In genomic region chr1:33718166-33718565, GRCh38 we compare ENCODE assay signal across 14 cellular contexts.
DNase-seq lines count a peak whose midpoint lies in the region; TF ChIP-seq lines count a peak whose summit lies in the region.
"Had no signal": no experiment of that assay in that cellular context is flagged by ENCODE, and none has a peak within 500 bp of the region (broad histone marks: within the 10 kb centered on the region; RNA-seq: fewer than 3 reads in every experiment).

No MANE protein-coding gene starts in this region.

- no peak overlapping the region for H2AK5ac ChIP-seq in H9 (ENCODE audit: insufficient read length, low read length)

- H3K23ac ChIP-seq in H9 (ENCODE audit: insufficient read length, low read depth, low read length) = no peak overlapping the region

- H3K9me3 ChIP-seq in H9 (ENCODE audit: control insufficient read depth, low read depth, low read length) (no peaks in the 10 kb centered on the region), endodermal cell (ENCODE audit: control insufficient read depth, low read length) (no peaks in the 10 kb centered on the region), vagina (no peaks in the 10 kb centered on the region)
- H3K9me3 ChIP-seq: BLaER1 had no signal

- no peaks in the 10 kb centered on the region for H3K9me3 Mint-ChIP-seq in H9
- no peaks in the 10 kb centered on the region for H3K9me3 Mint-ChIP-seq in endodermal cell
- no peaks in the 10 kb centered on the region for H3K9me3 Mint-ChIP-seq in activated CD4-positive, alpha-beta memory T cell treated with anti-CD3 and anti-CD28 coated beads for 36 hours
- H3K9me3 Mint-ChIP-seq: CD14-positive monocyte, GM23338 had no signal

- no peak overlapping the region for H2AFZ ChIP-seq in H9 (ENCODE audit: low read length)
- H2AFZ ChIP-seq: GM23338 had no signal

- H3K4me3 ChIP-seq in endodermal cell (ENCODE audit: low read length) (no peak overlapping the region), vagina (no peak overlapping the region)
- H3K4me3 ChIP-seq: BLaER1, GM23338 had no signal

- no peak overlapping the region for H3K14ac ChIP-seq in H9 (ENCODE audit: insufficient read depth, low read length)

- no peak overlapping the region for H3K56ac ChIP-seq in H9 (ENCODE audit: insufficient read length, low read depth, low read length)

- no peak overlapping the region for H3K27ac Mint-ChIP-seq in H9
- H3K27ac Mint-ChIP-seq in endodermal cell = no peak overlapping the region
- no peak overlapping the region for H3K27ac Mint-ChIP-seq in activated CD4-positive, alpha-beta memory T cell treated with anti-CD3 and anti-CD28 coated beads for 36 hours
- H3K27ac Mint-ChIP-seq: CD14-positive monocyte; CD4-positive, alpha-beta memory T cell; GM23338 had no signal

- TF ChIP-seq CTCF in H9 (conservative IDR thresholded peaks at IDR 0.05) (no peak), endodermal cell (conservative IDR thresholded peaks at IDR 0.05) (no peak), vagina (IDR thresholded peaks at IDR 0.05) (no peak)

- POLR2A ChIA-PET in activated CD4-positive, alpha-beta memory T cell treated with anti-CD3 and anti-CD28 coated beads for 36 hours (lab: Charles Lee) = no interaction called here

- H3K36me3 Mint-ChIP-seq in H9 (ENCODE audit: insufficient read depth in 1 of 3, low read depth in 3 of 3) (peaks cover 6 to 11% (median 7%) of the 10 kb centered on the region in 3 experiments; a peak in 5 of 7 replicates), endodermal cell (ENCODE audit: low read depth) (no peaks in the 10 kb centered on the region)
- no peaks in the 10 kb centered on the region for H3K36me3 Mint-ChIP-seq in activated CD4-positive, alpha-beta memory T cell treated with anti-CD3 and anti-CD28 coated beads for 36 hours
- H3K36me3 Mint-ChIP-seq: CD14-positive monocyte; CD4-positive, alpha-beta memory T cell had no signal

- H2BK15ac ChIP-seq in H9 (ENCODE audit: low read depth, low read length) = no peak overlapping the region

- H3K79me2 ChIP-seq in H9 (ENCODE audit: insufficient read depth, low read length) = no peaks in the 10 kb centered on the region

- CTCF ChIA-PET in activated CD4-positive, alpha-beta memory T cell treated with anti-CD3 and anti-CD28 coated beads for 36 hours (lab: Charles Lee) = no interaction called here

- no CpG with 5 or more reads among the region's 3 CpGs for WGBS in H9 (ENCODE audit: extremely low coverage, insufficient read length, low lambda C conversion rate)
- WGBS in endodermal cell (ENCODE audit: insufficient coverage in 1 of 2, insufficient read length in 1 of 2), 2 experiments = 96 to 100% methylated on average over 1 to 3 of the region's 3 CpGs

- no peak overlapping the region for H4K91ac ChIP-seq in H9 (ENCODE audit: insufficient read length, low read depth, low read length)

- H2BK5ac ChIP-seq in H9 (ENCODE audit: insufficient read length, low read length) = no peak overlapping the region

- no peak overlapping the region for H2BK120ac ChIP-seq in H9 (ENCODE audit: low read depth, low read length, poor library complexity, severe bottlenecking)

- no peaks in the 10 kb centered on the region for H3K79me1 ChIP-seq in H9 (ENCODE audit: insufficient read depth, low read depth, low read length, poor library complexity, severe bottlenecking)

- intact Hi-C loops in vagina (cut with DNase I) = no loop called here
- intact Hi-C loops in activated CD4-positive, alpha-beta memory T cell treated with anti-CD3 and anti-CD28 coated beads for 36 hours (cut with micrococcal nuclease) = no loop called here

- peak; percentile 17 for DNase-seq in H9
- peak; percentile 10 for DNase-seq in endodermal cell
- DNase-seq in retina = peak; percentile 33
- DNase-seq in vagina (ENCODE audit: extremely low spot score in 2 of 2) = peak; percentile 43 to 54
- no peak for DNase-seq in activated CD4-positive, alpha-beta memory T cell treated with anti-CD3 and anti-CD28 coated beads for 36 hours
- DNase-seq in activated CD4-positive, alpha-beta T cell treated with anti-CD3 and anti-CD28 coated beads for 1 hour = no peak
- DNase-seq in NCI-H82 (lab: John Stamatoyannopoulos, UW) = no peak
- DNase-seq: 8988T; CD4-positive, alpha-beta memory T cell; DMS79 treated with DMSO at 0.1 percent for 48 hours; GF-D8 had no signal

- H3K4me3 Mint-ChIP-seq in H9 (no peak overlapping the region), endodermal cell (no peak overlapping the region)
- H3K4me3 Mint-ChIP-seq in activated CD4-positive, alpha-beta memory T cell treated with anti-CD3 and anti-CD28 coated beads for 36 hours = no peak overlapping the region
- H3K4me3 Mint-ChIP-seq: CD14-positive monocyte; CD4-positive, alpha-beta memory T cell; GM23338 had no signal

- no peak overlapping the region for H4K8ac ChIP-seq in H9 (replicated peaks; ENCODE audit: insufficient read length, low read depth, low read length)

- H3K27ac ChIP-seq in H9 (ENCODE audit: insufficient read length, low read depth, low read length) = no peak overlapping the region
- no peak overlapping the region for H3K27ac ChIP-seq in endodermal cell (ENCODE audit: low read depth, low read length)
- H3K27ac ChIP-seq in vagina = no peak overlapping the region
- H3K27ac ChIP-seq: BLaER1 had no signal

- H3K4ac ChIP-seq in H9 (ENCODE audit: low read depth, low read length) = no peak overlapping the region

- H3K27me3 Mint-ChIP-seq in H9 (ENCODE audit: low read depth) (no peaks in the 10 kb centered on the region), endodermal cell (ENCODE audit: insufficient read depth) (peaks cover 3% of the 10 kb centered on the region)
- no peaks in the 10 kb centered on the region for H3K27me3 Mint-ChIP-seq in activated CD4-positive, alpha-beta memory T cell treated with anti-CD3 and anti-CD28 coated beads for 36 hours

- no peaks in the 10 kb centered on the region for H3K23me2 ChIP-seq in H9 (ENCODE audit: insufficient read length, low read depth, low read length, poor library complexity, severe bottlenecking)

- H3K36me3 ChIP-seq in endodermal cell (ENCODE audit: control insufficient read depth, insufficient read depth, low read length) (no peaks in the 10 kb centered on the region), vagina (no peaks in the 10 kb centered on the region)
- H3K36me3 ChIP-seq: BLaER1 had no signal

- no peak overlapping the region for H3T11ph ChIP-seq in H9 (ENCODE audit: low read length)

- H2BK20ac ChIP-seq in H9 (ENCODE audit: low read depth, low read length, poor library complexity, severe bottlenecking) = no peak overlapping the region

- H3K9ac ChIP-seq in H9 (ENCODE audit: extremely low read depth, insufficient read length, low read length) = no peak overlapping the region
- H3K9ac ChIP-seq in endodermal cell (ENCODE audit: extremely low read depth, low read length, poor library complexity, severe bottlenecking) = no peak overlapping the region
- H3K9ac ChIP-seq: BLaER1 had no signal

- no peaks in the 10 kb centered on the region for H3K4me1 Mint-ChIP-seq in H9
- no peaks in the 10 kb centered on the region for H3K4me1 Mint-ChIP-seq in endodermal cell
- no peaks in the 10 kb centered on the region for H3K4me1 Mint-ChIP-seq in activated CD4-positive, alpha-beta memory T cell treated with anti-CD3 and anti-CD28 coated beads for 36 hours (ENCODE audit: low read depth)
- H3K4me1 Mint-ChIP-seq: CD14-positive monocyte; CD4-positive, alpha-beta memory T cell; GM23338 had no signal

- H3K27me3 ChIP-seq in H9 (ENCODE audit: insufficient read depth, low read length) = no peaks in the 10 kb centered on the region
- no peaks in the 10 kb centered on the region for H3K27me3 ChIP-seq in endodermal cell (ENCODE audit: control insufficient read depth, insufficient read depth, low read length, poor library complexity, severe bottlenecking)
- H3K27me3 ChIP-seq in vagina = no peaks in the 10 kb centered on the region
- H3K27me3 ChIP-seq: BLaER1 had no signal

- no peak overlapping the region for H2BK12ac ChIP-seq in H9 (ENCODE audit: insufficient read length, low read depth, low read length)

- no peak overlapping the region for H3K4me2 ChIP-seq in H9 (ENCODE audit: insufficient read depth, insufficient read length, low read length)
- H3K4me2 ChIP-seq: GM23338 had no signal

- H4K20me1 ChIP-seq in H9 (ENCODE audit: control insufficient read depth, insufficient read depth, insufficient read length) = no peaks in the 10 kb centered on the region
- H4K20me1 ChIP-seq: BLaER1 had no signal

- TF ChIP-seq POLR2A in vagina (IDR thresholded peaks at IDR 0.05) = no peak

- H3K18ac ChIP-seq in H9 (ENCODE audit: insufficient read length, low read depth, low read length) = no peak overlapping the region

- no peaks in the 10 kb centered on the region for H3K4me1 ChIP-seq in H9 (ENCODE audit: insufficient read depth, low read length)
- H3K4me1 ChIP-seq in endodermal cell (ENCODE audit: control insufficient read depth, insufficient read depth, low read length) = no peaks in the 10 kb centered on the region
- no peaks in the 10 kb centered on the region for H3K4me1 ChIP-seq in vagina

- no peak overlapping the region for H4K5ac ChIP-seq in H9 (ENCODE audit: insufficient read length, low read depth, low read length)

Comparison
In these comparisons a context has a peak if more than half of its experiments do, and no peak if none do; other contexts are left out.
1. DNase-seq: peak in H9 (single experiment), endodermal cell (single experiment), retina (single experiment) and vagina (2 of 2); none in activated CD4-positive, alpha-beta memory T cell treated with anti-CD3 and anti-CD28 coated beads for 36 hours (single experiment), activated CD4-positive, alpha-beta T cell treated with anti-CD3 and anti-CD28 coated beads for 1 hour (single experiment) and NCI-H82 (single experiment).